7 cellular contexts compared by ENCODE assay signal in the genomic region with DNA sequence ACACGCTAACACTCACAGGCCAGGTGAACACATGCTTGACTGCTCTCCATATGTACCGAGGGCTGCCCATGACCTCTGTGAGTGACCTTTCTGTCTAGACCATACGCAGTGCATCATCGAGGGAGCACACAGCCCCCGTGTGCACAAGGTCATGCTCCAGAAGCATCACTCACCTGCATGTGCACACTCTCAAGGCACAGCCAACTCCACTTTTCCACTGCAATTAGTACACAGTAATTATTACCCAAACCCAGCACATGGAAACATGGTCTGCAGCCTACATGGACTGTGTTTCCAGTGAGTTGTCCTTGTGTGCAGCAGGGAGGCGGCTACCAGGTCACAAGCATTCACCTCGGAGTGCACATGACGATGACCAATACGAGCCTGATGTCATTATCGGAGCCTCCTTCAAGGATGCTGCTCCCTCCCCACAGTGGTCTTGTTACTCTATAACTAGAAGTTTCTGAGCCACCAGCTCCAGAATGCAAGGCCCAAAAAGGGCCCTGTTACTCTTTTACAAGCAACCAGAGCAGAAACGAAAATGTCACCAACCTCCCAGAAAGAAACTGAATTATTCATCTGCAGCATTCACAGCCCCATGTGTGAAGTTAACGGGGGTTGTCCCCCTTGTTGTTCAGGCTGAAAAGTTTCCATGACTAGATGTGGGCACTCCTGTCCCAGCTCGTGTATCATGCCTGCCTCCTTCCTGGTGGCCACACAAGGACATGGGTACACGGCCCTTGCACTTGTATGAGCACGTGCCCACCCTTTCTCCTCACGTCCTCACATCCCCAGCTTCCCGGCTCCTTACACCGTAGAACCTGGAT.
A peak's percentile ranks its signal among the peaks of the same experiment; 100 is the strongest.
DNase-seq lines count a peak whose midpoint lies in the region; ATAC-seq lines count a peak whose summit lies in the region.

No MANE protein-coding gene starts in this region.

- H3K4me3 Mint-ChIP-seq in activated naive CD4-positive, alpha-beta T cell treated with anti-CD3 and anti-CD28 coated beads, Interleukin-2, amount 50 U/mL, for 24 hours = peak overlapping the region; percentile 84
- H3K4me3 Mint-ChIP-seq in stimulated activated naive B cell treated with anti-CD40 and anti-IgM and Interleukin-4, amounts not matched to agents 10 μg/mL and 1 μg/mL and 100 μg/mL, for 72 hours = peak overlapping the region; percentile 39 to 56

- peak overlapping the region; percentile 99 for H3K27ac Mint-ChIP-seq in activated naive CD4-positive, alpha-beta T cell treated with anti-CD3 and anti-CD28 coated beads, Interleukin-2, amount 50 U/mL, for 24 hours
- H3K27ac Mint-ChIP-seq in stimulated activated naive B cell treated with anti-CD40 and anti-IgM and Interleukin-4, amounts not matched to agents 10 μg/mL and 1 μg/mL and 100 μg/mL, for 72 hours = peak overlapping the region; percentile 91

- H3K4me1 Mint-ChIP-seq in activated naive CD4-positive, alpha-beta T cell treated with anti-CD3 and anti-CD28 coated beads, Interleukin-2, amount 50 U/mL, for 24 hours = peaks cover 98% of the 10 kb centered on the region
- H3K4me1 Mint-ChIP-seq in stimulated activated naive B cell treated with anti-CD40 and anti-IgM and Interleukin-4, amounts not matched to agents 10 μg/mL and 1 μg/mL and 100 μg/mL, for 72 hours = peaks cover 77 to 99% of the 10 kb centered on the region in 2 donors

- H3K9me3 Mint-ChIP-seq in activated naive CD4-positive, alpha-beta T cell treated with anti-CD3 and anti-CD28 coated beads, Interleukin-2, amount 50 U/mL, for 24 hours = no peaks in the 10 kb centered on the region
- H3K9me3 Mint-ChIP-seq in stimulated activated naive B cell treated with anti-CD40 and anti-IgM and Interleukin-4, amounts not matched to agents 10 μg/mL and 1 μg/mL and 100 μg/mL, for 72 hours = no peaks in the 10 kb centered on the region

- no peaks in the 10 kb centered on the region for H3K27me3 Mint-ChIP-seq in activated naive CD4-positive, alpha-beta T cell treated with anti-CD3 and anti-CD28 coated beads, Interleukin-2, amount 50 U/mL, for 24 hours
- no peaks in the 10 kb centered on the region for H3K27me3 Mint-ChIP-seq in stimulated activated naive B cell treated with anti-CD40 and anti-IgM and Interleukin-4, amounts not matched to agents 10 μg/mL and 1 μg/mL and 100 μg/mL, for 72 hours

- peaks cover 42% of the 10 kb centered on the region for H3K36me3 Mint-ChIP-seq in activated naive CD4-positive, alpha-beta T cell treated with anti-CD3 and anti-CD28 coated beads, Interleukin-2, amount 50 U/mL, for 24 hours
- peaks cover 46 to 66% of the 10 kb centered on the region in 2 donors for H3K36me3 Mint-ChIP-seq in stimulated activated naive B cell treated with anti-CD40 and anti-IgM and Interleukin-4, amounts not matched to agents 10 μg/mL and 1 μg/mL and 100 μg/mL, for 72 hours

- peak; percentile 69 for DNase-seq in stimulated activated naive B cell treated with anti-CD40 and anti-IgM and Interleukin-4, amounts not matched to agents 10 μg/mL and 1 μg/mL and 100 μg/mL, for 72 hours
- DNase-seq in pons (ENCODE audit: low spot score) (no peak), NCI-H524 treated with DMSO at 0.1 percent for 48 hours (lab: John Stamatoyannopoulos, UW) (no peak), HuH-7 (ENCODE audit: low spot score) (no peak)

- ATAC-seq in GM19351 (IDR thresholded peaks at IDR 0.05; ENCODE audit: unreplicated experiment) (peak; percentile 52), HG03095 (IDR thresholded peaks at IDR 0.05; ENCODE audit: unreplicated experiment) (peak; percentile 56)
- peak; percentile 79 for ATAC-seq in stimulated activated naive B cell treated with anti-CD40 and anti-IgM and Interleukin-4, amounts not matched to agents 10 μg/mL and 1 μg/mL and 100 μg/mL, for 72 hours (replicated peaks)
